Comparison of ENCODE assay signal across 21 cellular contexts in genomic region chr14:78131201-78131600, GRCh38. TPM values are rescaled to one million over a fixed set of nuclear protein-coding genes. Genes with fewer than 3 reads are reported as not detected.
"Had no signal": no experiment of that assay in that cellular context is flagged by ENCODE, and none has a peak within 500 bp of the region (broad histone marks: within the 10 kb centered on the region; RNA-seq: fewer than 3 reads in every experiment).

No MANE protein-coding gene starts in this region.

- H3K4me1 ChIP-seq: breast epithelium, heart left ventricle had no signal

- DNase-seq: activated B cell treated with CpG ODN at 0.5 μM for 24 hours; activated CD4-positive, alpha-beta T cell treated with anti-CD3 and anti-CD28 coated beads, Interleukin-2, amount 50 U/mL, for 1 hour; activated CD8-positive, alpha-beta T cell treated with anti-CD3 and anti-CD28 coated beads for 36 hours; activated gamma-delta T cell treated with Interleukin-2 at 50 U/mL for 16 hours; activated naive CD8-positive, alpha-beta T cell treated with anti-CD3 and anti-CD28 coated beads, Interleukin-2, amount 50 U/mL, for 24 hours; activated T-cell treated with anti-CD3 and anti-CD28 coated beads, Interleukin-2, amount 50 U/mL, for 4 hours; amygdala; central memory CD4-positive, alpha-beta T cell; endodermal cell; foreskin fibroblast; heart left ventricle; naive B cell; nephron progenitor cell; ovary; stimulated activated CD4-positive, alpha-beta T cell treated with anti-CD3 and anti-CD28 coated beads, Interleukin-4, amount 100 ng/mL, for 24 hours; trophoblast cell had no signal

- H3K27me3 ChIP-seq: breast epithelium, neutrophil, ovary had no signal

- H3K27ac ChIP-seq: breast epithelium, heart left ventricle, neutrophil, ovary, skin epidermis, thoracic aorta had no signal

- H3K4me3 ChIP-seq: breast epithelium, heart left ventricle, ovary, skin epidermis, thoracic aorta had no signal

- H3K9me3 ChIP-seq: breast epithelium, heart left ventricle, neutrophil, ovary, thoracic aorta had no signal

- H3K36me3 ChIP-seq: breast epithelium, heart left ventricle, neutrophil, ovary, thoracic aorta had no signal

RNA-seq across cellular contexts. Expression of gene NRXN3, which starts 39.0 kb away (rescaled TPM):
- total RNA-seq: activated B cell treated with CpG ODN at 0.5 μM for 24 hours; activated CD8-positive, alpha-beta T cell treated with anti-CD3 and anti-CD28 coated beads for 36 hours; activated T-cell treated with anti-CD3 and anti-CD28 coated beads, Interleukin-2, amount 50 U/mL, for 4 hours; activated T-helper 17 cell treated with anti-CD3 and anti-CD28 coated beads, Interleukin-2, amount 50 U/mL, for 72 hours had no signal
